Comparison of ENCODE assay signal across 34 cellular contexts in the genomic region with DNA sequence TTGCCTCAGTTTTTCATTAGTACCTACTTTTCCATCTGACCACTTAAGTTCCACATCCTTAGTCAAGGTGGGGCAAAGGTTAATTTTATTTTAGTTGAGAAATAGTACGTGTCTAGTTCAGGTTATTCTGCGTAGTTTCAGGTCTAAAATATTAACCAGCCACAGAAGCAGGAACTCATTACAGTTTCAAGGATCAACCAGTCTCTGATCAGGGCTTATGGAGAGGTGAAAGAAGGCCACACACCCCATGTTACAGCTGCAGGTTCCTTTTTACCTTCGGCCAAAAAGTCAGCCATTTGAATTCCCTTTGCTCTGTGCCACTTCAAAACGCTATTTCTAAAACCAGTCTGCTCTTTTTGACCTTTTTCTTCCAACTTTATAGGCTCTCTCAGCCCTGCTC.
"Had no signal": no experiment of that assay in that cellular context is flagged by ENCODE, and none has a peak within 500 bp of the region (broad histone marks: within the 10 kb centered on the region; RNA-seq: fewer than 3 reads in every experiment).

No MANE protein-coding gene starts in this region.

- H3K4me1 Mint-ChIP-seq: activated B cell treated with CpG ODN at 0.5 μM for 24 hours; activated CD4-positive, alpha-beta memory T cell treated with anti-CD3 and anti-CD28 coated beads, Interleukin-2, amount 10 ng/mL, durations not matched to agents 7 days and 5 days; activated CD4-positive, alpha-beta T cell treated with anti-CD3 and anti-CD28 coated beads for 36 hours; activated CD4-positive, alpha-beta T cell treated with anti-CD3 and anti-CD28 coated beads, Interleukin-2, amount 10 ng/mL, durations not matched to agents 7 days and 5 days; activated CD8-positive, alpha-beta memory T cell treated with anti-CD3 and anti-CD28 coated beads, Interleukin-2, amount 10 ng/mL, durations not matched to agents 7 days and 5 days; activated naive CD4-positive, alpha-beta T cell treated with anti-CD3 and anti-CD28 coated beads, Interleukin-2, amount 10 ng/mL, durations not matched to agents 7 days and 5 days; activated naive CD4-positive, alpha-beta T cell treated with anti-CD3 and anti-CD28 coated beads, Interleukin-2, amount 50 U/mL, for 24 hours; activated naive CD8-positive, alpha-beta T cell treated with anti-CD3 and anti-CD28 coated beads, Interleukin-2, amount 10 ng/mL, durations not matched to agents 7 days and 5 days; activated naive CD8-positive, alpha-beta T cell treated with anti-CD3 and anti-CD28 coated beads, Interleukin-2, amount 50 U/mL, for 24 hours had no signal

- H3K4me3 Mint-ChIP-seq: activated B cell treated with CpG ODN at 0.5 μM for 24 hours; activated CD4-positive, alpha-beta memory T cell treated with anti-CD3 and anti-CD28 coated beads, Interleukin-2, amount 10 ng/mL, durations not matched to agents 7 days and 5 days; activated CD4-positive, alpha-beta T cell treated with anti-CD3 and anti-CD28 coated beads for 36 hours; activated CD4-positive, alpha-beta T cell treated with anti-CD3 and anti-CD28 coated beads, Interleukin-2, amount 10 ng/mL, durations not matched to agents 7 days and 5 days; activated CD8-positive, alpha-beta memory T cell treated with anti-CD3 and anti-CD28 coated beads, Interleukin-2, amount 10 ng/mL, durations not matched to agents 7 days and 5 days; activated CD8-positive, alpha-beta T cell treated with anti-CD3 and anti-CD28 coated beads, Interleukin-2, amount 10 ng/mL, durations not matched to agents 7 days and 5 days; activated naive CD4-positive, alpha-beta T cell treated with anti-CD3 and anti-CD28 coated beads, Interleukin-2, amount 10 ng/mL, durations not matched to agents 7 days and 5 days; activated naive CD4-positive, alpha-beta T cell treated with anti-CD3 and anti-CD28 coated beads, Interleukin-2, amount 50 U/mL, for 24 hours; activated naive CD8-positive, alpha-beta T cell; activated naive CD8-positive, alpha-beta T cell treated with anti-CD3 and anti-CD28 coated beads, Interleukin-2, amount 10 ng/mL, durations not matched to agents 7 days and 5 days; activated naive CD8-positive, alpha-beta T cell treated with anti-CD3 and anti-CD28 coated beads, Interleukin-2, amount 50 U/mL, for 24 hours; activated T-cell treated with anti-CD3 and anti-CD28 coated beads, Interleukin-2, amount 50 U/mL, for 24 hours; T-helper 1 cell treated with Interleukin-12 subunit alpha and Interleukin-12 subunit beta and Interleukin-4 antibody, amounts not matched to agents 30 μg/mL and 1 μg/mL, for 36 hours; T-helper 2 cell treated with Interferon-gamma antibody and Interleukin-4, amounts not matched to agents 5 μg/mL and 100 μg/mL, for 36 hours had no signal

- H3K27ac Mint-ChIP-seq: activated B cell treated with CpG ODN at 0.5 μM for 24 hours; activated CD4-positive, alpha-beta memory T cell treated with anti-CD3 and anti-CD28 coated beads, Interleukin-2, amount 10 ng/mL, durations not matched to agents 7 days and 5 days; activated CD4-positive, alpha-beta T cell treated with anti-CD3 and anti-CD28 coated beads for 36 hours; activated CD4-positive, alpha-beta T cell treated with anti-CD3 and anti-CD28 coated beads, Interleukin-2, amount 10 ng/mL, durations not matched to agents 7 days and 5 days; activated CD8-positive, alpha-beta memory T cell treated with anti-CD3 and anti-CD28 coated beads, Interleukin-2, amount 10 ng/mL, durations not matched to agents 7 days and 5 days; activated CD8-positive, alpha-beta T cell treated with anti-CD3 and anti-CD28 coated beads, Interleukin-2, amount 10 ng/mL, durations not matched to agents 7 days and 5 days; activated naive CD4-positive, alpha-beta T cell treated with anti-CD3 and anti-CD28 coated beads, Interleukin-2, amount 10 ng/mL, durations not matched to agents 7 days and 5 days; activated naive CD4-positive, alpha-beta T cell treated with anti-CD3 and anti-CD28 coated beads, Interleukin-2, amount 50 U/mL, for 24 hours; activated naive CD8-positive, alpha-beta T cell; activated naive CD8-positive, alpha-beta T cell treated with anti-CD3 and anti-CD28 coated beads, Interleukin-2, amount 10 ng/mL, durations not matched to agents 7 days and 5 days; activated naive CD8-positive, alpha-beta T cell treated with anti-CD3 and anti-CD28 coated beads, Interleukin-2, amount 50 U/mL, for 24 hours; activated T-cell treated with anti-CD3 and anti-CD28 coated beads, Interleukin-2, amount 50 U/mL, for 24 hours; activated T-helper 2 cell treated with anti-CD3 and anti-CD28 coated beads, Interferon-gamma antibody, Interleukin-2, Interleukin-4, amounts not matched to agents 10 μg/mL and 5 μg/mL and 100 μg/mL, durations not matched to agents 14 hours and 24 hours and 36 hours; T-helper 1 cell treated with Interleukin-12 subunit alpha and Interleukin-12 subunit beta and Interleukin-4 antibody, amounts not matched to agents 30 μg/mL and 1 μg/mL, for 36 hours; T-helper 2 cell treated with Interferon-gamma antibody and Interleukin-4, amounts not matched to agents 5 μg/mL and 100 μg/mL, for 36 hours had no signal

- H3K4me1 ChIP-seq: body of pancreas, breast epithelium had no signal

- ATAC-seq: activated CD4-positive, alpha-beta T cell treated with anti-CD3 and anti-CD28 coated beads for 36 hours; activated CD8-positive, alpha-beta memory T cell treated with anti-CD3 and anti-CD28 coated beads, Interleukin-2, amount 10 ng/mL, durations not matched to agents 7 days and 5 days; activated CD8-positive, alpha-beta T cell treated with anti-CD3 and anti-CD28 coated beads, Interleukin-2, amount 10 ng/mL, durations not matched to agents 7 days and 5 days; activated naive CD8-positive, alpha-beta T cell treated with anti-CD3 and anti-CD28 coated beads, Interleukin-2, amount 50 U/mL, for 24 hours; body of pancreas had no signal

- H3K27me3 ChIP-seq: body of pancreas, brain microvascular endothelial cell, breast epithelium had no signal

- H3K4me3 ChIP-seq: body of pancreas, breast epithelium had no signal

- H3K9me3 ChIP-seq: body of pancreas, breast epithelium had no signal

- H3K36me3 ChIP-seq: brain microvascular endothelial cell, breast epithelium had no signal

- H3K9me3 Mint-ChIP-seq: activated B cell treated with CpG ODN at 0.5 μM for 24 hours; activated CD4-positive, alpha-beta memory T cell treated with anti-CD3 and anti-CD28 coated beads, Interleukin-2, amount 10 ng/mL, durations not matched to agents 7 days and 5 days; activated CD4-positive, alpha-beta T cell treated with anti-CD3 and anti-CD28 coated beads, Interleukin-2, amount 10 ng/mL, durations not matched to agents 7 days and 5 days; activated naive CD4-positive, alpha-beta T cell treated with anti-CD3 and anti-CD28 coated beads, Interleukin-2, amount 10 ng/mL, durations not matched to agents 7 days and 5 days; activated naive CD4-positive, alpha-beta T cell treated with anti-CD3 and anti-CD28 coated beads, Interleukin-2, amount 50 U/mL, for 24 hours; activated naive CD8-positive, alpha-beta T cell treated with anti-CD3 and anti-CD28 coated beads, Interleukin-2, amount 10 ng/mL, durations not matched to agents 7 days and 5 days; activated naive CD8-positive, alpha-beta T cell treated with anti-CD3 and anti-CD28 coated beads, Interleukin-2, amount 50 U/mL, for 24 hours; activated T-cell treated with anti-CD3 and anti-CD28 coated beads, Interleukin-2, amount 50 U/mL, for 24 hours; activated T-helper 2 cell treated with anti-CD3 and anti-CD28 coated beads, Interferon-gamma antibody, Interleukin-2, Interleukin-4, amounts not matched to agents 10 μg/mL and 5 μg/mL and 100 μg/mL, durations not matched to agents 14 hours and 24 hours and 36 hours; T-helper 1 cell treated with Interleukin-12 subunit alpha and Interleukin-12 subunit beta and Interleukin-4 antibody, amounts not matched to agents 30 μg/mL and 1 μg/mL, for 36 hours; T-helper 2 cell treated with Interferon-gamma antibody and Interleukin-4, amounts not matched to agents 5 μg/mL and 100 μg/mL, for 36 hours had no signal

- DNase-seq: activated B cell treated with CpG ODN at 0.5 μM for 24 hours; activated CD4-positive, alpha-beta memory T cell treated with anti-CD3 and anti-CD28 coated beads, Interleukin-2, amount 10 ng/mL, durations not matched to agents 7 days and 5 days; activated CD4-positive, alpha-beta T cell treated with anti-CD3 and anti-CD28 coated beads for 1 hour; activated CD4-positive, alpha-beta T cell treated with anti-CD3 and anti-CD28 coated beads for 36 hours; activated CD4-positive, alpha-beta T cell treated with anti-CD3 and anti-CD28 coated beads for 48 hours; activated CD4-positive, alpha-beta T cell treated with anti-CD3 and anti-CD28 coated beads, Interleukin-2, amount 10 ng/mL, durations not matched to agents 7 days and 5 days; activated CD4-positive, alpha-beta T cell treated with anti-CD3 and anti-CD28 coated beads, Interleukin-2, amount 50 U/mL, for 48 hours; activated CD8-positive, alpha-beta memory T cell treated with anti-CD3 and anti-CD28 coated beads for 24 hours; activated CD8-positive, alpha-beta memory T cell treated with anti-CD3 and anti-CD28 coated beads, Interleukin-2, amount 10 ng/mL, durations not matched to agents 7 days and 5 days; activated CD8-positive, alpha-beta memory T cell treated with anti-CD3 and anti-CD28 coated beads, Interleukin-2, amount 50 U/mL, for 48 hours; activated CD8-positive, alpha-beta T cell treated with anti-CD3 and anti-CD28 coated beads, Interleukin-2, amount 10 ng/mL, durations not matched to agents 7 days and 5 days; activated effector memory CD4-positive, alpha-beta T cell treated with Interleukin-2 at 50 U/mL for 16 hours; activated gamma-delta T cell; activated naive CD4-positive, alpha-beta T cell treated with anti-CD3 and anti-CD28 coated beads, Interleukin-2, amount 10 ng/mL, durations not matched to agents 7 days and 5 days; activated naive CD4-positive, alpha-beta T cell treated with Interleukin-2 at 50 U/mL for 16 hours; activated naive CD8-positive, alpha-beta T cell treated with anti-CD3 and anti-CD28 coated beads, Interleukin-2, amount 10 ng/mL, durations not matched to agents 7 days and 5 days; activated naive CD8-positive, alpha-beta T cell treated with anti-CD3 and anti-CD28 coated beads, Interleukin-2, amount 50 U/mL, for 24 hours; activated T-cell treated with anti-CD3 and anti-CD28 coated beads, Interleukin-2, amount 50 U/mL, for 24 hours; activated T-cell treated with anti-CD3 and anti-CD28 coated beads, Interleukin-2, amount 50 U/mL, for 48 hours; amniotic stem cell; aorta; body of pancreas; brain microvascular endothelial cell; central memory CD4-positive, alpha-beta T cell; T-helper 1 cell; T-helper 2 cell; T-helper 9 cell had no signal

- H3K36me3 Mint-ChIP-seq: activated CD8-positive, alpha-beta memory T cell treated with anti-CD3 and anti-CD28 coated beads, Interleukin-2, amount 10 ng/mL, durations not matched to agents 7 days and 5 days; activated naive CD4-positive, alpha-beta T cell treated with anti-CD3 and anti-CD28 coated beads, Interleukin-2, amount 10 ng/mL, durations not matched to agents 7 days and 5 days; activated naive CD4-positive, alpha-beta T cell treated with anti-CD3 and anti-CD28 coated beads, Interleukin-2, amount 50 U/mL, for 24 hours; activated naive CD8-positive, alpha-beta T cell; activated naive CD8-positive, alpha-beta T cell treated with anti-CD3 and anti-CD28 coated beads, Interleukin-2, amount 10 ng/mL, durations not matched to agents 7 days and 5 days had no signal

- H3K27ac ChIP-seq: body of pancreas, brain microvascular endothelial cell, breast epithelium, VCaP had no signal

- H3K27me3 Mint-ChIP-seq: activated CD4-positive, alpha-beta memory T cell treated with anti-CD3 and anti-CD28 coated beads, Interleukin-2, amount 10 ng/mL, durations not matched to agents 7 days and 5 days; activated CD4-positive, alpha-beta T cell treated with anti-CD3 and anti-CD28 coated beads, Interleukin-2, amount 10 ng/mL, durations not matched to agents 7 days and 5 days; activated CD8-positive, alpha-beta memory T cell treated with anti-CD3 and anti-CD28 coated beads, Interleukin-2, amount 10 ng/mL, durations not matched to agents 7 days and 5 days; activated naive CD4-positive, alpha-beta T cell treated with anti-CD3 and anti-CD28 coated beads, Interleukin-2, amount 10 ng/mL, durations not matched to agents 7 days and 5 days; activated naive CD4-positive, alpha-beta T cell treated with anti-CD3 and anti-CD28 coated beads, Interleukin-2, amount 50 U/mL, for 24 hours; activated naive CD8-positive, alpha-beta T cell treated with anti-CD3 and anti-CD28 coated beads, Interleukin-2, amount 50 U/mL, for 24 hours; activated T-cell treated with anti-CD3 and anti-CD28 coated beads, Interleukin-2, amount 50 U/mL, for 24 hours had no signal
